In genomic region chr17:42334667-42335066, GRCh38 we compare ENCODE assay signal across 18 cellular contexts. TPM values are rescaled to one million over a fixed set of nuclear protein-coding genes. Genes with fewer than 3 reads are reported as not detected.
DNase-seq lines count a peak whose midpoint lies in the region; ATAC-seq and TF ChIP-seq lines count a peak whose summit lies in the region.
"Had no signal": no experiment of that assay in that cellular context is flagged by ENCODE, and none has a peak within 500 bp of the region (broad histone marks: within the 10 kb centered on the region; RNA-seq: fewer than 3 reads in every experiment).

No MANE protein-coding gene starts in this region.

- TF ChIP-seq CTCF in RWPE2 (IDR thresholded peaks at IDR 0.05; ENCODE audit: poor library complexity, severe bottlenecking) (peak; percentile 18), fibroblast of mammary gland (conservative IDR thresholded peaks at IDR 0.05; ENCODE audit: control insufficient read depth, insufficient read depth, low read depth, low read length) (peak; percentile 15), upper lobe of right lung (IDR thresholded peaks at IDR 0.05) (peak; percentile 8)

- no peak for DNase-seq in activated naive CD4-positive, alpha-beta T cell treated with anti-CD3 and anti-CD28 coated beads for 36 hours
- DNase-seq in activated naive CD4-positive, alpha-beta T cell treated with Interleukin-2 at 50 U/mL for 16 hours: no peak
- DNase-seq in RWPE2 (ENCODE audit: low spot score): no peak
- DNase-seq in fibroblast of mammary gland (ENCODE audit: low read depth): no peak
- DNase-seq in upper lobe of right lung: no peak
- DNase-seq: activated effector memory CD4-positive, alpha-beta T cell treated with Interleukin-2 at 50 U/mL for 16 hours; COR-L47; GF-D8; NCI-H1092; RPMI8226; spleen; stimulated activated naive CD4-positive, alpha-beta T cell had no signal

- H3K27me3 ChIP-seq in RWPE2 (ENCODE audit: insufficient read depth, poor library complexity, severe bottlenecking) (no peaks in the 10 kb centered on the region), upper lobe of right lung (no peaks in the 10 kb centered on the region)
- H3K27me3 ChIP-seq: spleen had no signal

- H3K4me1 Mint-ChIP-seq in activated naive CD4-positive, alpha-beta T cell treated with anti-CD3 and anti-CD28 coated beads for 36 hours (ENCODE audit: low read depth): peaks cover 66% of the 10 kb centered on the region

- H3K4me3 ChIP-seq in RWPE2 (ENCODE audit: severe bottlenecking) (no peak overlapping the region), fibroblast of mammary gland (ENCODE audit: control insufficient read depth, low read depth, low read length) (no peak overlapping the region), upper lobe of right lung (no peak overlapping the region)
- H3K4me3 ChIP-seq: spleen had no signal

- H3K9me3 ChIP-seq in RWPE2 (ENCODE audit: severe bottlenecking): no peaks in the 10 kb centered on the region
- no peaks in the 10 kb centered on the region for H3K9me3 ChIP-seq in upper lobe of right lung
- H3K9me3 ChIP-seq: spleen had no signal

- H3K4me1 ChIP-seq in RWPE2 (ENCODE audit: insufficient read depth, poor library complexity, severe bottlenecking) (peaks cover 3% of the 10 kb centered on the region), upper lobe of right lung (peaks cover 5% of the 10 kb centered on the region)

- H3K36me3 ChIP-seq in RWPE2 (ENCODE audit: low read depth): peaks cover 64% of the 10 kb centered on the region
- H3K36me3 ChIP-seq in upper lobe of right lung: peaks cover 95% of the 10 kb centered on the region

- ATAC-seq in RWPE2 (ENCODE audit: low read depth) (no peak), upper lobe of right lung (no peak), GM21360 (IDR thresholded peaks at IDR 0.05; ENCODE audit: unreplicated experiment) (no peak), GM21737 (IDR thresholded peaks at IDR 0.05; ENCODE audit: unreplicated experiment) (no peak), GM18517 (IDR thresholded peaks at IDR 0.05; ENCODE audit: unreplicated experiment) (no peak)

- H3K27ac Mint-ChIP-seq in activated naive CD4-positive, alpha-beta T cell treated with anti-CD3 and anti-CD28 coated beads for 36 hours: peak overlapping the region; percentile 91
- H3K27ac Mint-ChIP-seq: dendritic cell treated with granulocyte-macrophage colony-stimulating factor and Interleukin-4, amounts not matched to agents 40 ng/mL and 50 ng/mL, for 4 days; IgD-negative memory B cell; type B pancreatic cell had no signal

- no peak overlapping the region for H3K4me3 Mint-ChIP-seq in activated naive CD4-positive, alpha-beta T cell treated with anti-CD3 and anti-CD28 coated beads for 36 hours
- H3K4me3 Mint-ChIP-seq: dendritic cell treated with granulocyte-macrophage colony-stimulating factor and Interleukin-4, amounts not matched to agents 40 ng/mL and 50 ng/mL, for 4 days; IgD-negative memory B cell; type B pancreatic cell had no signal

- H3K27me3 Mint-ChIP-seq in activated naive CD4-positive, alpha-beta T cell treated with anti-CD3 and anti-CD28 coated beads for 36 hours (ENCODE audit: low read depth): no peaks in the 10 kb centered on the region
- H3K27me3 Mint-ChIP-seq: dendritic cell treated with granulocyte-macrophage colony-stimulating factor and Interleukin-4, amounts not matched to agents 40 ng/mL and 50 ng/mL, for 4 days; IgD-negative memory B cell; type B pancreatic cell had no signal

- peaks cover 73% of the 10 kb centered on the region for H3K36me3 Mint-ChIP-seq in activated naive CD4-positive, alpha-beta T cell treated with anti-CD3 and anti-CD28 coated beads for 36 hours (ENCODE audit: low read depth)

- intact Hi-C loops in activated naive CD4-positive, alpha-beta T cell treated with anti-CD3 and anti-CD28 coated beads for 36 hours (cut with micrococcal nuclease): no loop called here
- intact Hi-C loops in upper lobe of right lung (cut with DNase I): no loop called here

- no peaks in the 10 kb centered on the region for H3K9me3 Mint-ChIP-seq in activated naive CD4-positive, alpha-beta T cell treated with anti-CD3 and anti-CD28 coated beads for 36 hours
- H3K9me3 Mint-ChIP-seq: dendritic cell treated with granulocyte-macrophage colony-stimulating factor and Interleukin-4, amounts not matched to agents 40 ng/mL and 50 ng/mL, for 4 days; IgD-negative memory B cell; type B pancreatic cell had no signal

- CTCF ChIA-PET in activated naive CD4-positive, alpha-beta T cell treated with anti-CD3 and anti-CD28 coated beads for 36 hours (lab: Charles Lee): interaction anchor here (1.0 to 3.5 kb wide), 5 partner anchors 11 to 68 kb away, joined by 3 to 20 read pairs (median 3); partner anchors contain the start of gene STAT3

- H3K27ac ChIP-seq in RWPE2 (ENCODE audit: poor library complexity, severe bottlenecking) (no peak overlapping the region), upper lobe of right lung (no peak overlapping the region)
- H3K27ac ChIP-seq: spleen had no signal

RNA-seq across cellular contexts. Expression of gene STAT5A, which starts 46.4 kb away (rescaled TPM):
- total RNA-seq in activated naive CD4-positive, alpha-beta T cell treated with anti-CD3 and anti-CD28 coated beads for 36 hours: 100 to 1,000 TPM; 165 to 174 TPM
- total RNA-seq in upper lobe of right lung: 42.0 TPM

RNA-seq across cellular contexts. Expression of gene STAT3, which starts 53.6 kb away (rescaled TPM):
- 100 to 1,000 TPM; 404 to 408 TPM for total RNA-seq in activated naive CD4-positive, alpha-beta T cell treated with anti-CD3 and anti-CD28 coated beads for 36 hours
- 309 TPM for total RNA-seq in upper lobe of right lung

RNA-seq across cellular contexts. Expression of gene STAT5B, which starts 58.5 kb away (rescaled TPM):
- 100 to 1,000 TPM; 185 to 192 TPM for total RNA-seq in activated naive CD4-positive, alpha-beta T cell treated with anti-CD3 and anti-CD28 coated beads for 36 hours
- 71.0 TPM for total RNA-seq in upper lobe of right lung
